Comparison of ENCODE assay signal across 19 cellular contexts in the genomic region with DNA sequence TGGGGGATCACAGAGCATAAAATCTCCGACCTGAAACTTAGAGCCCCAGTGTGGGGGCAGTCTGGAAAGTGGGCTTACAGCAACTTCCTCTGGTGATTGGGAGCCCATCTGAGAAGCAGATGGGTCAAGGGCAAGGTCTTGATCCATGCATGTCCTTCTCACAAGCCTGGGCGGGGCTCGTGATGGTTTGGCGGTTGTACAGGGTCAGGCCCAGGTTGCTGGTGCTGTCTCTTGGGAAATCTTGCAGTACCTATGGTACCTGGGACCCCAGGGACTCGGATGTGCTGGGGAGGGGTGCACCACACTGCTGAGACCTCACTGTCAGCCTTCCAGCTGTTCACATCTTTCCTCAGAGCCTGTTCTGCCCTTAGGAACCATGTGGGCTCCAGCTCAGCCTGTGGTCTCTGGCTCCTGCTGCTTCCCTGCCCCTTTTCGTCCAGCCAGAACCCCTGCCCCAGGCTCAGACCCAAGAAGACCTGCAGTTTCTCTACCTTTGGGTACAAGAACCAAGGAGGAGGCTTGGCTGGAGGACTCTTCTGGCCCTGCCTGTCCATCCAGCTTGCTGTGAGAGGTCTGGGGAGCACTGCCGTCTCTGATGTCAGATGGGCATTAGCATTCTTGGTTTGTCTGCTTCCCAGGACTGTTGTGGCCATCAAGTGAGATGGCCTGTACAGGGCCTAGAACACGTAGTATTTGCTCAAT. TPM values are rescaled to one million over a fixed set of nuclear protein-coding genes. Genes with fewer than 3 reads are reported as not detected.
DNase-seq lines count a peak whose midpoint lies in the region; ATAC-seq and TF ChIP-seq lines count a peak whose summit lies in the region.
"Had no signal": no experiment of that assay in that cellular context is flagged by ENCODE, and none has a peak within 500 bp of the region (broad histone marks: within the 10 kb centered on the region; RNA-seq: fewer than 3 reads in every experiment).

No MANE protein-coding gene starts in this region.

- peak overlapping the region; percentile 69 to 74 for H3K27ac Mint-ChIP-seq in natural killer cell
- H3K27ac Mint-ChIP-seq in natural killer cell treated with Interleukin-12 subunit alpha and Interleukin-12 subunit beta and Interleukin-15 and Interleukin-18, amount 100 ng/mL, for 72 hours = no peak overlapping the region
- H3K27ac Mint-ChIP-seq in activated CD4-positive, alpha-beta memory T cell treated with anti-CD3 and anti-CD28 coated beads for 36 hours = peak overlapping the region; percentile 7
- peak overlapping the region; percentile 84 to 99 (median 90) for H3K27ac Mint-ChIP-seq in naive B cell
- H3K27ac Mint-ChIP-seq in chondrocyte (ENCODE audit: unreplicated experiment) = no peak overlapping the region
- H3K27ac Mint-ChIP-seq: HFFc6 had no signal

- no peaks in the 10 kb centered on the region for H3K9me3 Mint-ChIP-seq in natural killer cell
- no peaks in the 10 kb centered on the region for H3K9me3 Mint-ChIP-seq in natural killer cell treated with Interleukin-12 subunit alpha and Interleukin-12 subunit beta and Interleukin-15 and Interleukin-18, amount 100 ng/mL, for 72 hours
- no peaks in the 10 kb centered on the region for H3K9me3 Mint-ChIP-seq in activated CD4-positive, alpha-beta memory T cell treated with anti-CD3 and anti-CD28 coated beads for 36 hours
- no peaks in the 10 kb centered on the region for H3K9me3 Mint-ChIP-seq in naive B cell
- H3K9me3 Mint-ChIP-seq in chondrocyte (ENCODE audit: low read depth) = no peaks in the 10 kb centered on the region
- H3K9me3 Mint-ChIP-seq: HFFc6, neural crest cell had no signal

- H3K4me1 Mint-ChIP-seq in natural killer cell = peaks cover 45 to 55% of the 10 kb centered on the region in 2 donors
- H3K4me1 Mint-ChIP-seq in natural killer cell treated with Interleukin-12 subunit alpha and Interleukin-12 subunit beta and Interleukin-15 and Interleukin-18, amount 100 ng/mL, for 72 hours (ENCODE audit: low read depth in 2 of 2) = peaks cover 25 to 29% of the 10 kb centered on the region in 2 donors
- peaks cover 13% of the 10 kb centered on the region for H3K4me1 Mint-ChIP-seq in activated CD4-positive, alpha-beta memory T cell treated with anti-CD3 and anti-CD28 coated beads for 36 hours (ENCODE audit: low read depth)
- peaks cover 57 to 65% (median 63%) of the 10 kb centered on the region in 3 donors for H3K4me1 Mint-ChIP-seq in naive B cell
- peaks cover 58% of the 10 kb centered on the region for H3K4me1 Mint-ChIP-seq in chondrocyte (ENCODE audit: low read depth)

- H3K4me3 Mint-ChIP-seq in natural killer cell (no peak overlapping the region), naive B cell (peak overlapping the region in 6 of 8 donors; percentile 47 to 80 (median 64)), chondrocyte (ENCODE audit: unreplicated experiment) (no peak overlapping the region)
- H3K4me3 Mint-ChIP-seq in natural killer cell treated with Interleukin-12 subunit alpha and Interleukin-12 subunit beta and Interleukin-15 and Interleukin-18, amount 100 ng/mL, for 72 hours = no peak overlapping the region
- no peak overlapping the region for H3K4me3 Mint-ChIP-seq in activated CD4-positive, alpha-beta memory T cell treated with anti-CD3 and anti-CD28 coated beads for 36 hours
- H3K4me3 Mint-ChIP-seq: HFFc6, neural crest cell had no signal

- H3K27me3 Mint-ChIP-seq in natural killer cell (ENCODE audit: low read depth in 2 of 2) (no peaks in the 10 kb centered on the region), naive B cell (no peaks in the 10 kb centered on the region), chondrocyte (ENCODE audit: low read depth) (no peaks in the 10 kb centered on the region)
- H3K27me3 Mint-ChIP-seq in natural killer cell treated with Interleukin-12 subunit alpha and Interleukin-12 subunit beta and Interleukin-15 and Interleukin-18, amount 100 ng/mL, for 72 hours = no peaks in the 10 kb centered on the region
- H3K27me3 Mint-ChIP-seq in activated CD4-positive, alpha-beta memory T cell treated with anti-CD3 and anti-CD28 coated beads for 36 hours = no peaks in the 10 kb centered on the region

- POLR2A ChIA-PET in activated CD4-positive, alpha-beta memory T cell treated with anti-CD3 and anti-CD28 coated beads for 36 hours (lab: Charles Lee) = no interaction called here

- H3K36me3 Mint-ChIP-seq in natural killer cell (no peaks in the 10 kb centered on the region), naive B cell (peaks cover 0 to 12% of the 10 kb centered on the region in 2 donors), chondrocyte (ENCODE audit: low read depth) (peaks cover 12% of the 10 kb centered on the region)
- peaks cover 5% of the 10 kb centered on the region for H3K36me3 Mint-ChIP-seq in natural killer cell treated with Interleukin-12 subunit alpha and Interleukin-12 subunit beta and Interleukin-15 and Interleukin-18, amount 100 ng/mL, for 72 hours
- peaks cover 5% of the 10 kb centered on the region for H3K36me3 Mint-ChIP-seq in activated CD4-positive, alpha-beta memory T cell treated with anti-CD3 and anti-CD28 coated beads for 36 hours

- no peak for ATAC-seq in natural killer cell
- ATAC-seq in natural killer cell treated with Interleukin-12 subunit alpha and Interleukin-12 subunit beta and Interleukin-15 and Interleukin-18, amount 100 ng/mL, for 72 hours = no peak
- peak in 1 of 2 donors; percentile 5 for ATAC-seq in naive B cell (ENCODE audit: low read depth in 2 of 2)
- ATAC-seq: gastrocnemius medialis, lower lobe of right lung had no signal

- intact Hi-C loops in natural killer cell (cut with micrococcal nuclease) = no loop called here
- intact Hi-C loops in activated CD4-positive, alpha-beta memory T cell treated with anti-CD3 and anti-CD28 coated beads for 36 hours (cut with micrococcal nuclease) = no loop called here

- no peak for DNase-seq in natural killer cell
- no peak for DNase-seq in natural killer cell treated with Interleukin-12 subunit alpha and Interleukin-12 subunit beta and Interleukin-15 and Interleukin-18, amount 100 ng/mL, for 72 hours (ENCODE audit: low spot score)
- no peak for DNase-seq in activated CD4-positive, alpha-beta memory T cell treated with anti-CD3 and anti-CD28 coated beads for 36 hours
- DNase-seq in naive B cell = no peak
- no peak for DNase-seq in DMS 273 treated with DMSO at 0.1 percent for 48 hours (lab: John Stamatoyannopoulos, UW)
- no peak for DNase-seq in chondrocyte (ENCODE audit: low spot score)
- no peak for DNase-seq in NCI-H2107 (lab: John Stamatoyannopoulos, UW)
- DNase-seq in amniotic stem cell (lab: John Stamatoyannopoulos, UW) = no peak
- DNase-seq: activated CD4-positive, alpha-beta T cell treated with anti-CD3 and anti-CD28 coated beads for 4 hours; activated T-cell treated with anti-CD3 and anti-CD28 coated beads, Interleukin-2, amount 50 U/mL, for 48 hours; colonic mucosa; GF-D8; HFFc6; lower lobe of right lung; NCI-H2029; PC-9 had no signal

- no peak for TF ChIP-seq CTCF in natural killer cell (IDR thresholded peaks at IDR 0.05)
- TF ChIP-seq CTCF in chondrocyte (IDR thresholded peaks at IDR 0.05) = no peak

- CTCF ChIA-PET in activated CD4-positive, alpha-beta memory T cell treated with anti-CD3 and anti-CD28 coated beads for 36 hours (lab: Charles Lee) = interaction anchor here (1.7 to 2.9 kb wide), 2 partner anchors 13 kb away, joined by 6 to 8 read pairs; no protein-coding TSS in a partner anchor

RNA-seq across cellular contexts. Expression of a gene that starts 24.5 kb away (rescaled TPM):
- total RNA-seq in natural killer cell (not detected), chondrocyte (0.05 to 0.46 TPM (median 0.08 TPM) in 3 replicates)
- total RNA-seq in natural killer cell treated with Interleukin-12 subunit alpha and Interleukin-12 subunit beta and Interleukin-15 and Interleukin-18, amount 100 ng/mL, for 72 hours = not detected
- not detected for total RNA-seq in activated CD4-positive, alpha-beta memory T cell treated with anti-CD3 and anti-CD28 coated beads for 36 hours
- polyA plus RNA-seq in naive B cell (ENCODE audit: low read depth in 6 of 6) = under 1 TPM in 1 of 6 donors, not detected in 5; 0.32 TPM
- total RNA-seq: ascending aorta, HFFc6 had no signal

Comparison
In these comparisons a context has a peak if more than half of its experiments do, and no peak if none do; other contexts are left out.
1. H3K27ac Mint-ChIP-seq: peak in natural killer cell (2 of 2), activated CD4-positive, alpha-beta memory T cell treated with anti-CD3 and anti-CD28 coated beads for 36 hours (single experiment) and naive B cell (6 of 6); none in natural killer cell treated with Interleukin-12 subunit alpha and Interleukin-12 subunit beta and Interleukin-15 and Interleukin-18, amount 100 ng/mL, for 72 hours (0 of 2) and chondrocyte (single experiment).
2. H3K4me3 Mint-ChIP-seq: peak in naive B cell (6 of 8); none in natural killer cell (single experiment), natural killer cell treated with Interleukin-12 subunit alpha and Interleukin-12 subunit beta and Interleukin-15 and Interleukin-18, amount 100 ng/mL, for 72 hours (single experiment), activated CD4-positive, alpha-beta memory T cell treated with anti-CD3 and anti-CD28 coated beads for 36 hours (single experiment) and chondrocyte (single experiment).